In the genomic region with DNA sequence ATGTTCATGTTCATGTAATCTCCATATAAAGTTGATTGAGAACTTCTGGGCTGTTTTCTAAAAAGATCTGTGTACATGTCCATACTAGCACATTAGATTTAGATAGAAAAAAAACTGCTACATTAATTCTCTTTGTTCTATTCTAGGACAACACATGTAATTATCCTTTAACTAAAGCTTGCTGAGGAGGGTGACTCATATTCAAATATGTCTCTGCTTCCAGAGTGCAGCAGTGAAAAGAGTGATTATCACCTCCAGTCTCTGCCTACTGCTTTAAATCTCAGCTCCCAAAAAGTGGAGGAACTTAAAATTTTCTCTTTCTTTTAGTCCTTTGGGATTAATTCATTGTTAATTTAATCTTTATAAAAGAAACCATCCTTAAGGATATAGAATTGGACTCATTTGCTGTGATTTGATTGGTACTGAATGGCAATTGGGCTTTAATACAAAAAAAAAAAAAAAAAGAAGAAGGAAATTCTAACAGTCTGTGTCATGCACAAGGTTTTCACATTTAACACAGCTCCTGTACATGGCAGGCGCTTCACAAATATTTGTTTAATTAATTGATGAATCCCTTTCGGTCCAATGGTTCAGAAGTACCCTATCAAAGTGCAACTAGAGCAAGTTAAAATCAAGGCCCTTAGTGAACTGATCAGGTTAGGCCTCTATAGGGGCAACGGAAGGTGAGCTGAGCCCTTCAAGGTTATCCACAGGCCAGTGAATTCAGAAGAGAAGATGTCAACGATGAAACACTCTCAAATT, we compare ENCODE assay signal across 13 cellular contexts.
A peak's percentile ranks its signal among the peaks of the same experiment; 100 is the strongest.
DNase-seq lines count a peak whose midpoint lies in the region; ATAC-seq, FAIRE-seq and TF ChIP-seq lines count a peak whose summit lies in the region.
"Had no signal": no experiment of that assay in that cellular context is flagged by ENCODE, and none has a peak within 500 bp of the region (broad histone marks: within the 10 kb centered on the region; RNA-seq: fewer than 3 reads in every experiment).

No MANE protein-coding gene starts in this region.

- peak; percentile 25 for DNase-seq in A172 (ENCODE audit: low spot score)
- DNase-seq in NCI-H1417 (lab: John Stamatoyannopoulos, UW), result peak in 2 of 3 experiments; percentile 32 to 75
- no peak for DNase-seq in kidney
- DNase-seq in LoVo (ENCODE audit: low spot score), result no peak
- no peak for DNase-seq in urothelium cell line (ENCODE audit: low spot score)
- DNase-seq in foreskin melanocyte, result no peak
- DNase-seq: activated CD8-positive, alpha-beta T cell treated with anti-CD3 and anti-CD28 coated beads, Interleukin-2, amount 10 ng/mL, durations not matched to agents 7 days and 5 days; GM23248; NK-92 treated with Interleukin-12 subunit alpha and Interleukin-12 subunit beta, amount 100 ng/mL, for 24 hours; stimulated activated CD4-positive, alpha-beta T cell treated with anti-CD3 and anti-CD28 coated beads, Interleukin-2, amount 100 ng/mL, for 48 hours; upper lobe of left lung had no signal

- peaks cover under 1 to 6% of the 10 kb centered on the region in 2 donors for H3K4me1 ChIP-seq in kidney (ENCODE audit: control insufficient read depth in 1 of 2, insufficient read depth in 1 of 2, low read depth in 1 of 2, low read length in 2 of 2)

- peak; percentile 19 for FAIRE-seq in kidney (lab: Jason Lieb, UNC)
- FAIRE-seq in urothelium cell line (lab: Jason Lieb, UNC), result no peak

- no peak overlapping the region for H3K4me3 ChIP-seq in kidney (ENCODE audit: low read length in 2 of 2)
- H3K4me3 ChIP-seq: GM23248, upper lobe of left lung had no signal

- H3K36me3 ChIP-seq in kidney (ENCODE audit: control insufficient read depth in 1 of 2, insufficient read depth in 2 of 2, low read length in 2 of 2), result no peaks in the 10 kb centered on the region
- H3K36me3 ChIP-seq: upper lobe of left lung had no signal

- ATAC-seq in GM18870 (IDR thresholded peaks at IDR 0.05; ENCODE audit: unreplicated experiment) (peak; percentile 45), HG02571 (IDR thresholded peaks at IDR 0.05; ENCODE audit: unreplicated experiment) (no peak)
- ATAC-seq: activated CD8-positive, alpha-beta T cell treated with anti-CD3 and anti-CD28 coated beads, Interleukin-2, amount 10 ng/mL, durations not matched to agents 7 days and 5 days had no signal

- H3K9me3 ChIP-seq in kidney (ENCODE audit: control insufficient read depth in 1 of 2, low read length in 2 of 2), result no peaks in the 10 kb centered on the region
- H3K9me3 ChIP-seq: upper lobe of left lung had no signal

- H3K27ac ChIP-seq in kidney (ENCODE audit: low read depth in 2 of 2, low read length in 2 of 2), result peak overlapping the region in 1 of 2 donors; percentile 32
- H3K27ac ChIP-seq: GM23248, upper lobe of left lung had no signal

- TF ChIP-seq CTCF in kidney (IDR thresholded peaks at IDR 0.05; ENCODE audit: borderline replicate concordance, extremely low read depth, insufficient read depth), result no peak

- no peak overlapping the region for H3K9ac ChIP-seq in kidney (ENCODE audit: low read length in 2 of 2)
- H3K9ac ChIP-seq: GM23248 had no signal

- intact Hi-C loops in kidney (cut with DNase I), result no loop called here

Comparison
In these comparisons a context has a peak if more than half of its experiments do, and no peak if none do; other contexts are left out.
1. DNase-seq: peak in A172 (single experiment) and NCI-H1417 (2 of 3); none in kidney (single experiment), LoVo (single experiment), urothelium cell line (single experiment) and foreskin melanocyte (single experiment).